18 cellular contexts compared by ENCODE assay signal in the genomic region with DNA sequence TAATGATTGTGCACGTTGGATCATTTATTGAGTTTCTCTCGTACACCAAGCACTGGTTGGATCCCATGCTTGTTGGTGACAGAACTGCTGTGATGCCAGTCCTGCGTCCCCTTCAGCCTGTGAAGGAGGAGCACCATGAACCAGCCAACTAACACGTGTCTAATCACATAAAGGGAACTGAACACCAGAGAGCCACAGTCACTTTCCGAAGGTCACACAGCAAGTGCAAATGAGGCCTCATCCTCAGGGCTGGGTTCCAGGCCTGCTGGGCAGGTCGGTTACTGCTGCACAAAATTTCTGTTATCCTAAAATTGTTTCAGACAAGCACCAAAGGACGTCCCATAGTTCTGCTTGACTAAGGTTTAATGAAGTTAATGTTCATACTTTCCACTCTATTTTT.
DNase-seq lines count a peak whose midpoint lies in the region; ATAC-seq and TF ChIP-seq lines count a peak whose summit lies in the region.
"Had no signal": no experiment of that assay in that cellular context is flagged by ENCODE, and none has a peak within 500 bp of the region (broad histone marks: within the 10 kb centered on the region; RNA-seq: fewer than 3 reads in every experiment).

No MANE protein-coding gene starts in this region.

- H3K36me3 ChIP-seq in left ventricle myocardium inferior, result no peaks in the 10 kb centered on the region
- H3K36me3 ChIP-seq: Peyer's patch had no signal

- no peak overlapping the region for H3K4me3 Mint-ChIP-seq in activated T-helper 2 cell treated with anti-CD3 and anti-CD28 coated beads, Interferon-gamma antibody, Interleukin-2, Interleukin-4, amounts not matched to agents 10 μg/mL and 5 μg/mL and 100 μg/mL, durations not matched to agents 14 hours and 24 hours and 36 hours (ENCODE audit: low read depth)
- no peak overlapping the region for H3K4me3 Mint-ChIP-seq in nephron progenitor cell

- H3K9me3 Mint-ChIP-seq in activated T-helper 2 cell treated with anti-CD3 and anti-CD28 coated beads, Interferon-gamma antibody, Interleukin-2, Interleukin-4, amounts not matched to agents 10 μg/mL and 5 μg/mL and 100 μg/mL, durations not matched to agents 14 hours and 24 hours and 36 hours, result no peaks in the 10 kb centered on the region
- H3K9me3 Mint-ChIP-seq in nephron progenitor cell, result no peaks in the 10 kb centered on the region

- H3K27ac Mint-ChIP-seq in activated T-helper 2 cell treated with anti-CD3 and anti-CD28 coated beads, Interferon-gamma antibody, Interleukin-2, Interleukin-4, amounts not matched to agents 10 μg/mL and 5 μg/mL and 100 μg/mL, durations not matched to agents 14 hours and 24 hours and 36 hours, result peak overlapping the region; percentile 33
- peak overlapping the region; percentile 53 for H3K27ac Mint-ChIP-seq in nephron progenitor cell

- no peaks in the 10 kb centered on the region for H3K27me3 ChIP-seq in left ventricle myocardium inferior (ENCODE audit: low read depth)
- H3K27me3 ChIP-seq: Peyer's patch had no signal

- TF ChIP-seq CTCF in left ventricle myocardium inferior (IDR thresholded peaks at IDR 0.05; ENCODE audit: borderline replicate concordance), result no peak
- TF ChIP-seq CTCF in nephron progenitor cell (IDR thresholded peaks at IDR 0.05), result no peak

- H3K36me3 Mint-ChIP-seq in activated T-helper 2 cell treated with anti-CD3 and anti-CD28 coated beads, Interferon-gamma antibody, Interleukin-2, Interleukin-4, amounts not matched to agents 10 μg/mL and 5 μg/mL and 100 μg/mL, durations not matched to agents 14 hours and 24 hours and 36 hours (ENCODE audit: low read depth), result no peaks in the 10 kb centered on the region
- H3K36me3 Mint-ChIP-seq in nephron progenitor cell (ENCODE audit: low read depth), result no peaks in the 10 kb centered on the region

- peak overlapping the region; percentile 22 for H3K27ac ChIP-seq in left ventricle myocardium inferior (replicated peaks)
- H3K27ac ChIP-seq: Peyer's patch had no signal

- H3K4me1 Mint-ChIP-seq in activated T-helper 2 cell treated with anti-CD3 and anti-CD28 coated beads, Interferon-gamma antibody, Interleukin-2, Interleukin-4, amounts not matched to agents 10 μg/mL and 5 μg/mL and 100 μg/mL, durations not matched to agents 14 hours and 24 hours and 36 hours (ENCODE audit: low read depth), result peaks cover 7% of the 10 kb centered on the region
- H3K4me1 Mint-ChIP-seq in nephron progenitor cell, result peaks cover 28% of the 10 kb centered on the region

- ATAC-seq in GM19324 (IDR thresholded peaks at IDR 0.05; ENCODE audit: low FRiP score, unreplicated experiment), result no peak

- intact Hi-C loops in left ventricle myocardium inferior (cut with micrococcal nuclease) (no loop called here), cardiac septum (cut with DNase I) (no loop called here)
- intact Hi-C loops in activated T-helper 2 cell treated with anti-CD3 and anti-CD28 coated beads, Interferon-gamma antibody, Interleukin-2, Interleukin-4, amounts not matched to agents 10 μg/mL and 5 μg/mL and 100 μg/mL, durations not matched to agents 14 hours and 24 hours and 36 hours (cut with micrococcal nuclease), result no loop called here

- H3K27me3 Mint-ChIP-seq in activated T-helper 2 cell treated with anti-CD3 and anti-CD28 coated beads, Interferon-gamma antibody, Interleukin-2, Interleukin-4, amounts not matched to agents 10 μg/mL and 5 μg/mL and 100 μg/mL, durations not matched to agents 14 hours and 24 hours and 36 hours (ENCODE audit: low read depth), result peaks cover 1% of the 10 kb centered on the region
- peaks cover 4% of the 10 kb centered on the region for H3K27me3 Mint-ChIP-seq in nephron progenitor cell (ENCODE audit: low read depth, poor library complexity)

- no peaks in the 10 kb centered on the region for H3K9me3 ChIP-seq in left ventricle myocardium inferior (replicated peaks)
- H3K9me3 ChIP-seq: Peyer's patch had no signal

- no peak for DNase-seq in left ventricle myocardium inferior
- DNase-seq in cardiac septum (ENCODE audit: low spot score), result no peak
- DNase-seq in activated T-helper 2 cell treated with anti-CD3 and anti-CD28 coated beads, Interferon-gamma antibody, Interleukin-2, Interleukin-4, amounts not matched to agents 10 μg/mL and 5 μg/mL and 100 μg/mL, durations not matched to agents 14 hours and 24 hours and 36 hours (ENCODE audit: low spot score), result no peak
- DNase-seq in nephron progenitor cell, result no peak
- peak; percentile 27 for DNase-seq in ureter (ENCODE audit: low spot score)
- no peak for DNase-seq in NCI-H146 (lab: John Stamatoyannopoulos, UW)
- DNase-seq in epidermal melanocyte (ENCODE audit: insufficient read length, low spot score), result no peak
- DNase-seq: DMS53, GDM1, H7, KG1, NCI-H1092, NCI-H2029 treated with DMSO at 0.1 percent for 48 hours, NCI-H226, NCI-H510A treated with DMSO at 0.1 percent for 48 hours, NCI-H748 treated with DMSO at 0.1 percent for 48 hours, Peyer's patch had no signal

- no peak overlapping the region for H3K4me3 ChIP-seq in left ventricle myocardium inferior
- H3K4me3 ChIP-seq: Peyer's patch had no signal

- H3K4me1 ChIP-seq in left ventricle myocardium inferior, result peaks cover 24% of the 10 kb centered on the region
- H3K4me1 ChIP-seq: Peyer's patch had no signal
